ENCODE assay signal across 8 cellular contexts in the genomic region with DNA sequence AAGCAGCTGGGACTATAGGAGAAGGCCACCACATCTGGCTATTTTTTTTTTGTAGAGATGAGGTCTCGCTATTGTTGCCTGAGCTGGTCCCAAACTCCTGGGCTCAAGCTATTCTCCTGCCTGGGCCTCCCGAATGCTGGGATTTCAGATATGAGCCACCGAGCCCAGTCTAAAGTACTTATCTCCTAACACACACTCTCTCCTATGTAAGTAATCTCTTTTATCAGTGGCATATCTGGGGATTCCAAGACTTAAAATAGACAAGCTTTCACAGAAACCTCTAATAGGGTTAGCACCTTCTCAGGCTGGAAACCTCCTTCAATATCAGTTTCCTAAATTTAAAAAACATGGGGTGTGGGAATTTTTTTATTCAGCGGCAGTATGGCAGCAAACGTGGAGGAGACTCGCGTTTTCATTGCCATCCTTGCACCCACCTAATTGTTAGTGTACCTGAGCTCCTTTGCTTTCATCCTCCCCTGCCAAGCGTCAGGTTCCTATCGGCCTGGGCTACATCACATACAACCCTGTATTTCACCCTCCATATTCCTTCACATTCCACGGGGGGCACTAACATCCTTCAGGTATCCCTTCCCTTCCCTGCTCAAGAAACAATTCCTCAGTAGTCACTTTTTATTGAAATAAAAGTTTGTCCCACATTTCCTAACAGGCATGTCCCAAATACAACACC. TPM values are rescaled to one million over a fixed set of nuclear protein-coding genes. Genes with fewer than 3 reads are reported as not detected.
DNase-seq lines count a peak whose midpoint lies in the region; ATAC-seq, FAIRE-seq and TF ChIP-seq lines count a peak whose summit lies in the region.

No MANE protein-coding gene starts in this region.

- WGBS in IMR-90 (ENCODE audit: extremely low coverage in 2 of 2, insufficient read length in 1 of 2), 2 experiments = 0% methylated on average over 1 of the region's 10 CpGs; no CpG with 5 or more reads in 1 of the 2 experiments
- WGBS in K562 (ENCODE audit: insufficient coverage, low coverage, missing lambda C conversion rate) = under 1% methylated on average over 10 of the region's 10 CpGs

- H3K79me2 ChIP-seq in K562 (ENCODE audit: control insufficient read depth, insufficient read depth, low read length) = peaks cover 35% of the 10 kb centered on the region; the same call in 2 of the 3 replicates

- H2BK20ac ChIP-seq in IMR-90 (ENCODE audit: low read depth, low read length) = no peak overlapping the region

- peak overlapping the region; percentile 65; the same call in 1 of the 2 replicates for H4K5ac ChIP-seq in IMR-90 (ENCODE audit: low read depth, low read length)

- peak overlapping the region; percentile 97 for H3K4me2 ChIP-seq in IMR-90 (ENCODE audit: low read depth, low read length)
- peak overlapping the region; percentile 77 for H3K4me2 ChIP-seq in K562 (ENCODE audit: insufficient read depth, low read length)

- peak overlapping the region; percentile 94 for H3K4me3 Mint-ChIP-seq in memory B cell

- 0 out of 2 replicates have a peak overlapping the region, but pooled peaks have one; percentile 55 for H3K23ac ChIP-seq in IMR-90 (ENCODE audit: low read depth, low read length)

- peak overlapping the region; percentile 47 for H2BK5ac ChIP-seq in IMR-90 (ENCODE audit: low read depth, low read length, poor library complexity, severe bottlenecking)

- H4K8ac ChIP-seq in IMR-90 (ENCODE audit: low read depth in 2 of 2, low read length in 2 of 2) = peak overlapping the region; percentile 35 to 74; a peak in 3 of 4 replicates

- H3K9me3 Mint-ChIP-seq in memory B cell = no peaks in the 10 kb centered on the region

- H3K27ac ChIP-seq in IMR-90 (ENCODE audit: insufficient read depth, low read length) (no peak overlapping the region; the same call in 1 of the 2 replicates), K562 (ENCODE audit: extremely low read depth, low read depth, low read length) (peak overlapping the region; percentile 81)

- peak overlapping the region; percentile 93 for H3K27ac Mint-ChIP-seq in memory B cell

- peaks cover 5% of the 10 kb centered on the region for H3K27me3 Mint-ChIP-seq in memory B cell

- ATAC-seq in IMR-90 (ENCODE audit: low read depth) (no peak), K562 (peak; percentile 40), memory B cell (ENCODE audit: low read depth) (no peak), HG02623 (IDR thresholded peaks at IDR 0.05; ENCODE audit: unreplicated experiment) (no peak), HG03139 (IDR thresholded peaks at IDR 0.05; ENCODE audit: unreplicated experiment) (no peak)

- H3K36me3 Mint-ChIP-seq in memory B cell = no peaks in the 10 kb centered on the region

- CTCF ChIA-PET in BJ (lab: Yijun Ruan, JAX) = interaction anchor here (0.9 to 1.8 kb wide), 5 partner anchors 17 to 80 kb away, joined by 3 to 7 read pairs (median 3); a partner anchor contains a TSS
- CTCF ChIA-PET in IMR-90 (lab: Yijun Ruan, JAX) = interaction anchor here (0.6 kb wide), 1 partner anchor 20 kb away, joined by 3 read pairs; no protein-coding TSS in a partner anchor
- CTCF ChIA-PET in K562 (lab: Yijun Ruan, JAX; ENCODE audit: low intra/inter-chr PET ratio) = interaction anchor here (1.1 kb wide), 1 partner anchor 149 kb away, joined by 4 read pairs; no protein-coding TSS in a partner anchor

- peak overlapping the region; percentile 69 for H3K4me3 ChIP-seq in BJ (ENCODE audit: low read depth, low read length)
- H3K4me3 ChIP-seq in IMR-90 (ENCODE audit: insufficient read depth, low read depth, low read length) = peak overlapping the region; percentile 75
- H3K4me3 ChIP-seq in K562 = peak overlapping the region; percentile 65

- TF ChIP-seq CTCF in BJ (IDR thresholded peaks at IDR 0.05; ENCODE audit: insufficient read depth, low read depth, low read length) (no peak), IMR-90 (conservative IDR thresholded peaks at IDR 0.05; ENCODE audit: low read depth, low read length) (0 out of 2 replicates have a peak, but pooled peaks have one; percentile 14), K562 (IDR thresholded peaks at IDR 0.05 in 2 of 3, conservative IDR thresholded peaks at IDR 0.05 in 1 of 3; ENCODE audit: insufficient read depth in 2 of 3, low read depth in 1 of 3, low read length in 3 of 3) (peak in 1 of 3 experiments; percentile 46; a peak in 2 of 6 replicates)

- H3K56ac ChIP-seq in IMR-90 (ENCODE audit: extremely low read depth, insufficient read depth, low read length) = peak overlapping the region; percentile 61; the same call in 1 of the 2 replicates

- H3K27me3 ChIP-seq in BJ (ENCODE audit: control insufficient read depth, insufficient read depth, low read length) (no peaks in the 10 kb centered on the region), IMR-90 (ENCODE audit: control insufficient read depth, insufficient read depth, low read length) (peaks cover 2% of the 10 kb centered on the region; the same call in 1 of the 2 replicates), K562 (ENCODE audit: control insufficient read depth in 2 of 2, insufficient read depth in 2 of 2, low read length in 2 of 2) (no peaks in the 10 kb centered on the region)

- BruUV-seq in IMR-90 (replicated peaks; lab: Mats Ljungman, UMichigan) = no TSS peak
- no TSS peak for BruUV-seq in K562 (replicated peaks; lab: Mats Ljungman, UMichigan)

- intact Hi-C loops in IMR-90 (cut with micrococcal nuclease) (no loop called here), K562 (cut with micrococcal nuclease) (no loop called here)

- H4K20me1 ChIP-seq in IMR-90 (ENCODE audit: insufficient read depth, low read length) (no peaks in the 10 kb centered on the region), K562 (replicated peaks; ENCODE audit: control insufficient read depth, insufficient read depth, low read length) (no peaks in the 10 kb centered on the region)

- H4K91ac ChIP-seq in IMR-90 (ENCODE audit: insufficient read depth, low read depth, low read length) = peak overlapping the region; percentile 68; the same call in 1 of the 2 replicates

- H3K9me1 ChIP-seq in IMR-90 (ENCODE audit: insufficient read depth, low read length) (peaks cover 8% of the 10 kb centered on the region; the same call in 1 of the 2 replicates), K562 (ENCODE audit: control insufficient read depth, insufficient read depth, low read length) (no peaks in the 10 kb centered on the region)

- FAIRE-seq in K562 (lab: Jason Lieb, UNC) = peak; percentile 91

- peak overlapping the region; percentile 84; the same call in 1 of the 2 replicates for H2AK5ac ChIP-seq in IMR-90 (ENCODE audit: low read depth, low read length)

- DNase-seq in BJ (ENCODE audit: low read depth) (no peak), IMR-90 (no peak), K562 (ENCODE audit: extremely low read depth in 1 of 4, low spot score in 3 of 4) (peak in 2 of 4 experiments; percentile 60 to 88), memory B cell (ENCODE audit: low spot score in 2 of 2) (no peak), activated gamma-delta T cell (lab: John Stamatoyannopoulos, UW) (no peak), cerebellar nuclear complex (lab: John Stamatoyannopoulos, UW) (no peak)

- dilution Hi-C loops in IMR-90 (cut with HindIII; ENCODE audit: low sequenced_read_pairs, unreplicated experiment) = no loop called here

- peak overlapping the region; percentile 95 for H2AK9ac ChIP-seq in IMR-90 (replicated peaks; ENCODE audit: low read depth, low read length, poor library complexity)

- H3K9ac ChIP-seq in IMR-90 (ENCODE audit: low read depth, low read length) (peak overlapping the region; percentile 84; the same call in 1 of the 2 replicates), K562 (ENCODE audit: insufficient read depth in 1 of 2, low read depth in 2 of 2, low read length in 2 of 2) (peak overlapping the region; percentile 73 to 95)

- peak overlapping the region; percentile 70 for H3K4ac ChIP-seq in IMR-90 (ENCODE audit: low read depth, low read length)

- peak overlapping the region; percentile 20; the same call in 1 of the 2 replicates for H3K18ac ChIP-seq in IMR-90 (ENCODE audit: low read depth, low read length)

- in situ Hi-C loops in IMR-90 (cut with MboI; ENCODE audit: low sequenced_read_pairs) = no loop called here
- in situ Hi-C loops in K562 (cut with MboI) = no loop called here

- H3K79me1 ChIP-seq in IMR-90 (ENCODE audit: low read depth in 1 of 2, low read length in 2 of 2) = peaks cover 12 to 39% of the 10 kb centered on the region in 2 experiments

- H3K36me3 ChIP-seq in BJ (ENCODE audit: control insufficient read depth, insufficient read depth, low read length) (no peaks in the 10 kb centered on the region), IMR-90 (ENCODE audit: control insufficient read depth, insufficient read depth, low read length) (no peaks in the 10 kb centered on the region), K562 (ENCODE audit: control insufficient read depth, insufficient read depth, low read length) (0 out of 3 replicates have a peak, but pooled peaks cover 2% of the 10 kb centered on the region)

- TF ChIP-seq POLR2A in IMR-90 (IDR thresholded peaks at IDR 0.05; ENCODE audit: low read depth, low read length) = no peak
- no peak for TF ChIP-seq POLR2A in K562 (conservative IDR thresholded peaks at IDR 0.05)

- H2AFZ ChIP-seq in IMR-90 (replicated peaks; ENCODE audit: low read length, poor library complexity) = peak overlapping the region; percentile 99
- H2AFZ ChIP-seq in K562 (ENCODE audit: low read depth, low read length) = peak overlapping the region; percentile 81

- peak overlapping the region; percentile 77 for H3K14ac ChIP-seq in IMR-90 (replicated peaks; ENCODE audit: low read depth, low read length)

- H3K9me3 ChIP-seq in IMR-90 (ENCODE audit: control insufficient read depth, insufficient read depth, low read length) (no peaks in the 10 kb centered on the region), K562 (replicated peaks; ENCODE audit: control insufficient read depth, insufficient read depth, low read depth, low read length) (no peaks in the 10 kb centered on the region)

- TF ChIP-seq EP300 in K562 (IDR thresholded peaks at IDR 0.05; ENCODE audit: low read length) = peak; percentile 92

- peak overlapping the region; percentile 16; the same call in 1 of the 2 replicates for H2BK120ac ChIP-seq in IMR-90 (ENCODE audit: low read depth, low read length)

- POLR2A ChIA-PET in BJ (lab: Charles Lee) = no interaction called here
- POLR2A ChIA-PET in IMR-90 (lab: Charles Lee; ENCODE audit: unreplicated experiment) = no interaction called here
- POLR2A ChIA-PET in K562 (lab: Yijun Ruan, JAX) = interaction anchor here (0.6 to 1.1 kb wide), 7 partner anchors 15 to 136 kb away, joined by 3 to 5 read pairs (median 3); a partner anchor contains a TSS

- no peak overlapping the region for H2BK15ac ChIP-seq in IMR-90 (ENCODE audit: low read depth, low read length)

- H3K4me1 ChIP-seq in IMR-90 (ENCODE audit: control insufficient read depth, insufficient read depth, low read length) = 0 out of 2 replicates have a peak, but pooled peaks cover 2% of the 10 kb centered on the region
- H3K4me1 ChIP-seq in K562 (replicated peaks in 1 of 2; ENCODE audit: control insufficient read depth in 2 of 2, insufficient read depth in 2 of 2, low read length in 2 of 2) = peaks cover 15 to 26% of the 10 kb centered on the region in 2 experiments; a peak in 4 of 5 replicates

- TF ChIP-seq RAD21 in IMR-90 (IDR thresholded peaks at IDR 0.05; ENCODE audit: low read length) (no peak), K562 (CRISPR knock-in tag; conservative IDR thresholded peaks at IDR 0.05 in 1 of 2, IDR thresholded peaks at IDR 0.05 in 1 of 2) (peak in 1 of 2 experiments; percentile 12; a peak in 1 of 4 replicates)

- H3K4me1 Mint-ChIP-seq in memory B cell = peaks cover 13% of the 10 kb centered on the region

RNA-seq across cellular contexts. Expression of a gene that starts 1.1 kb away (rescaled TPM):
- polyA plus RNA-seq in BJ (2011; rRNA removed) = 30.4 and 32.0 TPM in 2 replicates
- polyA minus RNA-seq in BJ (2011; rRNA and poly(A)+ RNA removed) = 25.7 and 32.3 TPM in 2 replicates
- total RNA-seq in IMR-90 (2012; rRNA removed) = 17.6 and 18.6 TPM in 2 replicates
- 21.1 and 27.3 TPM in 2 replicates for polyA plus RNA-seq in IMR-90 (2012; rRNA removed)
- 5.7 and 10.6 TPM in 2 replicates for polyA plus RNA-seq in IMR-90 (2012; cell fraction: cytosol; rRNA removed)
- 83.6 and 145 TPM in 2 replicates for polyA plus RNA-seq in IMR-90 (2012; cell fraction: nucleus; rRNA removed; ENCODE audit: low replicate concordance)
- total RNA-seq in K562 (2011; cell fraction: chromatin; rRNA removed; ENCODE audit: low replicate concordance) = 147 and 238 TPM in 2 replicates
- 68.5 and 79.5 TPM in 2 replicates for total RNA-seq in K562 (2011; cell fraction: nucleolus; rRNA removed)
- 107 and 119 TPM in 2 replicates for total RNA-seq in K562 (2011; cell fraction: nucleoplasm; rRNA removed)
- total RNA-seq in K562 (2014; rRNA removed) = 14.7 and 20.2 TPM in 2 replicates
- 22.7 and 26.3 TPM in 2 replicates for total RNA-seq in K562 (2014; rRNA removed; fragmentation: Illumina TruSeq; extraction: Trizol)
- 16.8 and 17.6 TPM in 2 replicates for total RNA-seq in K562 (2015; rRNA removed; fragmentation: Illumina TruSeq; extraction: Trizol)
- total RNA-seq in K562 (2021) = 22.9 and 23.8 TPM in 2 replicates
- polyA plus RNA-seq in K562 (2011; rRNA removed) = 34.7 and 37.3 TPM in 2 replicates
- polyA plus RNA-seq in K562 (2011; cell fraction: cytosol; rRNA removed) = 27.0 and 33.9 TPM in 2 replicates
- 75.3 and 116 TPM in 2 replicates for polyA plus RNA-seq in K562 (2011; cell fraction: nucleus; rRNA removed)
- polyA plus RNA-seq in K562 (2012) = 17.1 and 27.3 TPM in 2 replicates
- polyA plus RNA-seq in K562 (2014; fragmentation: Illumina TruSeq; extraction: Trizol) = 34.0 and 39.6 TPM in 2 replicates
- polyA plus RNA-seq in K562 (2014; fragmentation: Nextera tagmentation; extraction: Ambion mirVana) = 10 to 100 TPM in 1 of 2 experiments, 1 to 10 TPM in 1; 8.6 to 15.3 TPM
- polyA plus RNA-seq in K562 (2014; rRNA removed) = 36.2 and 40.8 TPM in 2 replicates
- 53.9 and 55.0 TPM in 2 replicates for polyA minus RNA-seq in K562 (2011; rRNA and poly(A)+ RNA removed)
- 16.1 and 18.2 TPM in 2 replicates for polyA minus RNA-seq in K562 (2011; cell fraction: cytosol; rRNA and poly(A)+ RNA removed)
- 50.1 and 53.6 TPM in 2 replicates for polyA minus RNA-seq in K562 (2011; cell fraction: nucleus; rRNA and poly(A)+ RNA removed)

RNA-seq across cellular contexts. Expression of a gene that starts 17.3 kb away (rescaled TPM):
- 1.7 and 2.8 TPM in 2 replicates for polyA plus RNA-seq in BJ (2011; rRNA removed)
- polyA minus RNA-seq in BJ (2011; rRNA and poly(A)+ RNA removed) = 0.72 and 2.7 TPM in 2 replicates
- 0.18 and 0.28 TPM in 2 replicates for total RNA-seq in IMR-90 (2012; rRNA removed)
- 1.6 and 2.5 TPM in 2 replicates for polyA plus RNA-seq in IMR-90 (2012; rRNA removed)
- 1.7 and 1.8 TPM in 2 replicates for polyA plus RNA-seq in IMR-90 (2012; cell fraction: cytosol; rRNA removed)
- polyA plus RNA-seq in IMR-90 (2012; cell fraction: nucleus; rRNA removed; ENCODE audit: low replicate concordance) = 0.16 and 0.25 TPM in 2 replicates
- total RNA-seq in K562 (2011; cell fraction: chromatin; rRNA removed; ENCODE audit: low replicate concordance) = not detected in 2 replicates
- not detected in 2 replicates for total RNA-seq in K562 (2011; cell fraction: nucleolus; rRNA removed)
- total RNA-seq in K562 (2011; cell fraction: nucleoplasm; rRNA removed) = not detected in 2 replicates
- not detected in 2 replicates for total RNA-seq in K562 (2014; rRNA removed)
- total RNA-seq in K562 (2014; rRNA removed; fragmentation: Illumina TruSeq; extraction: Trizol) = not detected in 2 replicates
- total RNA-seq in K562 (2015; rRNA removed; fragmentation: Illumina TruSeq; extraction: Trizol) = not detected in 2 replicates
- not detected in 2 replicates for total RNA-seq in K562 (2021)
- not detected in 2 replicates for polyA plus RNA-seq in K562 (2011; rRNA removed)
- not detected in 2 replicates for polyA plus RNA-seq in K562 (2011; cell fraction: cytosol; rRNA removed)
- not detected in 2 replicates for polyA plus RNA-seq in K562 (2011; cell fraction: nucleus; rRNA removed)
- not detected in 2 replicates for polyA plus RNA-seq in K562 (2012)
- polyA plus RNA-seq in K562 (2014; fragmentation: Illumina TruSeq; extraction: Trizol) = not detected in 2 replicates
- polyA plus RNA-seq in K562 (2014; fragmentation: Nextera tagmentation; extraction: Ambion mirVana) = not detected
- not detected in 2 replicates for polyA plus RNA-seq in K562 (2014; rRNA removed)
- not detected in 2 replicates for polyA minus RNA-seq in K562 (2011; rRNA and poly(A)+ RNA removed)
- not detected in 2 replicates for polyA minus RNA-seq in K562 (2011; cell fraction: cytosol; rRNA and poly(A)+ RNA removed)
- not detected in 2 replicates for polyA minus RNA-seq in K562 (2011; cell fraction: nucleus; rRNA and poly(A)+ RNA removed)

RNA-seq across cellular contexts. Expression of a gene that starts 29.5 kb away (rescaled TPM):
- 143 and 181 TPM in 2 replicates for polyA plus RNA-seq in BJ (2011; rRNA removed)
- 34.9 and 63.7 TPM in 2 replicates for polyA minus RNA-seq in BJ (2011; rRNA and poly(A)+ RNA removed)
- total RNA-seq in IMR-90 (2012; rRNA removed) = 71.3 and 78.3 TPM in 2 replicates
- polyA plus RNA-seq in IMR-90 (2012; rRNA removed) = 127 and 130 TPM in 2 replicates
- 52.7 and 94.7 TPM in 2 replicates for polyA plus RNA-seq in IMR-90 (2012; cell fraction: cytosol; rRNA removed)
- 59.9 and 91.1 TPM in 2 replicates for polyA plus RNA-seq in IMR-90 (2012; cell fraction: nucleus; rRNA removed; ENCODE audit: low replicate concordance)
- 87.9 and 145 TPM in 2 replicates for total RNA-seq in K562 (2011; cell fraction: chromatin; rRNA removed; ENCODE audit: low replicate concordance)
- total RNA-seq in K562 (2011; cell fraction: nucleolus; rRNA removed) = 135 and 143 TPM in 2 replicates
- total RNA-seq in K562 (2011; cell fraction: nucleoplasm; rRNA removed) = 133 and 158 TPM in 2 replicates
- 131 and 139 TPM in 2 replicates for total RNA-seq in K562 (2014; rRNA removed)
- 132 and 148 TPM in 2 replicates for total RNA-seq in K562 (2014; rRNA removed; fragmentation: Illumina TruSeq; extraction: Trizol)
- 123 and 130 TPM in 2 replicates for total RNA-seq in K562 (2015; rRNA removed; fragmentation: Illumina TruSeq; extraction: Trizol)
- 131 TPM in 2 replicates for total RNA-seq in K562 (2021)
- polyA plus RNA-seq in K562 (2011; rRNA removed) = 210 and 280 TPM in 2 replicates
- polyA plus RNA-seq in K562 (2011; cell fraction: cytosol; rRNA removed) = 205 and 306 TPM in 2 replicates
- 128 and 165 TPM in 2 replicates for polyA plus RNA-seq in K562 (2011; cell fraction: nucleus; rRNA removed)
- polyA plus RNA-seq in K562 (2012) = 111 and 130 TPM in 2 replicates
- 203 and 223 TPM in 2 replicates for polyA plus RNA-seq in K562 (2014; fragmentation: Illumina TruSeq; extraction: Trizol)
- polyA plus RNA-seq in K562 (2014; fragmentation: Nextera tagmentation; extraction: Ambion mirVana) = 100 to 1,000 TPM; 292 to 352 TPM
- 178 and 180 TPM in 2 replicates for polyA plus RNA-seq in K562 (2014; rRNA removed)
- polyA minus RNA-seq in K562 (2011; rRNA and poly(A)+ RNA removed) = 65.7 and 110 TPM in 2 replicates
- polyA minus RNA-seq in K562 (2011; cell fraction: cytosol; rRNA and poly(A)+ RNA removed) = 31.2 and 49.0 TPM in 2 replicates
- 47.7 and 60.9 TPM in 2 replicates for polyA minus RNA-seq in K562 (2011; cell fraction: nucleus; rRNA and poly(A)+ RNA removed)

RNA-seq across cellular contexts. Expression of a gene that starts 36.7 kb away (rescaled TPM):
- 2.1 and 2.9 TPM in 2 replicates for polyA plus RNA-seq in BJ (2011; rRNA removed)
- 1.4 and 2.6 TPM in 2 replicates for polyA minus RNA-seq in BJ (2011; rRNA and poly(A)+ RNA removed)
- total RNA-seq in IMR-90 (2012; rRNA removed) = 1.3 and 1.9 TPM in 2 replicates
- 15.1 and 16.2 TPM in 2 replicates for polyA plus RNA-seq in IMR-90 (2012; rRNA removed)
- 6.8 and 7.9 TPM in 2 replicates for polyA plus RNA-seq in IMR-90 (2012; cell fraction: cytosol; rRNA removed)
- polyA plus RNA-seq in IMR-90 (2012; cell fraction: nucleus; rRNA removed; ENCODE audit: low replicate concordance) = 41.3 and 74.4 TPM in 2 replicates
- total RNA-seq in K562 (2011; cell fraction: chromatin; rRNA removed; ENCODE audit: low replicate concordance) = 56.6 and 102 TPM in 2 replicates
- total RNA-seq in K562 (2011; cell fraction: nucleolus; rRNA removed) = 38.3 and 45.0 TPM in 2 replicates
- 42.1 and 65.4 TPM in 2 replicates for total RNA-seq in K562 (2011; cell fraction: nucleoplasm; rRNA removed)
- total RNA-seq in K562 (2014; rRNA removed) = 4.5 and 5.8 TPM in 2 replicates
- 2.0 and 2.6 TPM in 2 replicates for total RNA-seq in K562 (2014; rRNA removed; fragmentation: Illumina TruSeq; extraction: Trizol)
- 2.7 and 4.4 TPM in 2 replicates for total RNA-seq in K562 (2015; rRNA removed; fragmentation: Illumina TruSeq; extraction: Trizol)
- total RNA-seq in K562 (2021) = 21.1 and 25.8 TPM in 2 replicates
- 4.8 and 8.1 TPM in 2 replicates for polyA plus RNA-seq in K562 (2011; rRNA removed)
- 4.4 and 6.6 TPM in 2 replicates for polyA plus RNA-seq in K562 (2011; cell fraction: cytosol; rRNA removed)
- polyA plus RNA-seq in K562 (2011; cell fraction: nucleus; rRNA removed) = 30.5 and 60.6 TPM in 2 replicates
- polyA plus RNA-seq in K562 (2012) = 10.1 and 14.7 TPM in 2 replicates
- 11.8 and 15.2 TPM in 2 replicates for polyA plus RNA-seq in K562 (2014; fragmentation: Illumina TruSeq; extraction: Trizol)
- under 1 TPM; 0.32 to 0.38 TPM for polyA plus RNA-seq in K562 (2014; fragmentation: Nextera tagmentation; extraction: Ambion mirVana)
- 15.8 and 17.7 TPM in 2 replicates for polyA plus RNA-seq in K562 (2014; rRNA removed)
- 2.3 and 3.2 TPM in 2 replicates for polyA minus RNA-seq in K562 (2011; rRNA and poly(A)+ RNA removed)
- polyA minus RNA-seq in K562 (2011; cell fraction: cytosol; rRNA and poly(A)+ RNA removed) = 9.8 and 11.6 TPM in 2 replicates
- 15.8 and 18.0 TPM in 2 replicates for polyA minus RNA-seq in K562 (2011; cell fraction: nucleus; rRNA and poly(A)+ RNA removed)

RNA-seq across cellular contexts. Expression of a gene that starts 54.8 kb away (rescaled TPM):
- polyA plus RNA-seq in BJ (2011; rRNA removed) (82.8 and 91.9 TPM in 2 replicates), IMR-90 (2012; rRNA removed) (66.8 and 75.9 TPM in 2 replicates), K562 (2011; rRNA removed) (36.6 and 69.9 TPM in 2 replicates), K562 (2014; fragmentation: Illumina TruSeq; extraction: Trizol) (74.9 and 76.1 TPM in 2 replicates), K562 (2014; fragmentation: Nextera tagmentation; extraction: Ambion mirVana) (100 to 1,000 TPM; 113 to 153 TPM), K562 (2014; rRNA removed) (61.4 and 74.4 TPM in 2 replicates)
- 28.9 and 32.5 TPM in 2 replicates for polyA minus RNA-seq in BJ (2011; rRNA and poly(A)+ RNA removed)
- total RNA-seq in IMR-90 (2012; rRNA removed) (50.5 and 78.1 TPM in 2 replicates), K562 (2014; rRNA removed) (49.6 and 67.7 TPM in 2 replicates), K562 (2014; rRNA removed; fragmentation: Illumina TruSeq; extraction: Trizol) (50.0 and 52.5 TPM in 2 replicates), K562 (2015; rRNA removed; fragmentation: Illumina TruSeq; extraction: Trizol) (60.9 and 65.9 TPM in 2 replicates), K562 (2021) (53.4 and 56.3 TPM in 2 replicates)
- polyA plus RNA-seq in IMR-90 (2012; cell fraction: cytosol; rRNA removed) = 98.0 and 195 TPM in 2 replicates
- 20.9 and 24.9 TPM in 2 replicates for polyA plus RNA-seq in IMR-90 (2012; cell fraction: nucleus; rRNA removed; ENCODE audit: low replicate concordance)
- 15.4 and 24.3 TPM in 2 replicates for total RNA-seq in K562 (2011; cell fraction: chromatin; rRNA removed; ENCODE audit: low replicate concordance)
- 23.4 and 24.0 TPM in 2 replicates for total RNA-seq in K562 (2011; cell fraction: nucleolus; rRNA removed)
- 23.2 and 30.9 TPM in 2 replicates for total RNA-seq in K562 (2011; cell fraction: nucleoplasm; rRNA removed)
- polyA plus RNA-seq in K562 (2011; cell fraction: cytosol; rRNA removed) = 53.2 and 109 TPM in 2 replicates
- 22.7 and 31.7 TPM in 2 replicates for polyA plus RNA-seq in K562 (2011; cell fraction: nucleus; rRNA removed)
- 37.9 and 76.7 TPM in 2 replicates for polyA plus RNA-seq in K562 (2012)
- polyA minus RNA-seq in K562 (2011; rRNA and poly(A)+ RNA removed) = 16.6 and 31.2 TPM in 2 replicates
- polyA minus RNA-seq in K562 (2011; cell fraction: cytosol; rRNA and poly(A)+ RNA removed) = 5.0 and 19.4 TPM in 2 replicates
- 9.8 and 16.0 TPM in 2 replicates for polyA minus RNA-seq in K562 (2011; cell fraction: nucleus; rRNA and poly(A)+ RNA removed)
